ENCODE assay signal across 8 cellular contexts in the genomic region with DNA sequence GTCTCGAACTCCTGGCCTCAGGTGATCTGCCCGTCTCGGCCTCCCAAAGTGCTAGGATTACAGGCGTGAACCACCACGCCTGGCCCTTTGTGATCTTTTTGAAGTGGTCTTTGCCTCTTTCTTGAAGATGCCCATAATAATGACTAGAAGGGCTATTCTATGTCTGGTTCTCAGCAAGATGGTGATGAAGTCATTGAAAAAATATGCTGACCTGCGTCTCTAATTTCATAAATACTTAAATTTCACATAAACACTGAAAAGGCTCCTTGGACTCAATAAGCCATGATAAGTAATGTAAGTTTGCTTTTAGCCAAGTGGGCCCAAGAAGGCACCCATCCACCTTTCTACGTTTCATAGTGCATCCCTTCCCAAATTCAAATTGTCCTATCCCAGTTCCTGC. TPM values are rescaled to one million over a fixed set of nuclear protein-coding genes. Genes with fewer than 3 reads are reported as not detected.
DNase-seq lines count a peak whose midpoint lies in the region; ATAC-seq, FAIRE-seq and TF ChIP-seq lines count a peak whose summit lies in the region.

No MANE protein-coding gene starts in this region.

- H3K4me2 ChIP-seq in DOHH2 (ENCODE audit: low read length) (peak overlapping the region; percentile 99), PC-3 (ENCODE audit: low read length) (peak overlapping the region; percentile 75)

- no peaks in the 10 kb centered on the region for H3K27me3 ChIP-seq in DOHH2 (ENCODE audit: control insufficient read depth, low read length)
- no peaks in the 10 kb centered on the region for H3K27me3 ChIP-seq in PC-3 (ENCODE audit: low read length)
- H3K27me3 ChIP-seq in endodermal cell (ENCODE audit: control insufficient read depth, insufficient read depth, low read length, poor library complexity, severe bottlenecking), result no peaks in the 10 kb centered on the region

- H3K4me1 Mint-ChIP-seq in endodermal cell (peaks cover 32% of the 10 kb centered on the region), osteocyte (ENCODE audit: unreplicated experiment) (peaks cover 34% of the 10 kb centered on the region)

- H3F3A ChIP-seq in DOHH2 (ENCODE audit: control insufficient read depth, insufficient read depth) (0 out of 2 replicates have a peak, but pooled peaks cover 3% of the 10 kb centered on the region), PC-3 (ENCODE audit: low read length, unreplicated experiment) (no peaks in the 10 kb centered on the region)

- CTCF ChIA-PET in PC-3 (lab: Charles Lee), result no interaction called here

- DNase-seq in PC-3 (peak; percentile 11), endodermal cell (no peak), osteocyte (ENCODE audit: extremely low spot score, unreplicated experiment) (no peak), DMS79 treated with DMSO at 0.1 percent for 48 hours (lab: John Stamatoyannopoulos, UW) (no peak), erythroblast (lab: John Stamatoyannopoulos, UW) (no peak), H54 (ENCODE audit: insufficient read length, low spot score) (no peak)
- no peak for DNase-seq in activated CD4-positive, CD25-positive, alpha-beta regulatory T cell (lab: John Stamatoyannopoulos, UW)

- no peaks in the 10 kb centered on the region for H3K36me3 Mint-ChIP-seq in endodermal cell (ENCODE audit: low read depth)
- no peaks in the 10 kb centered on the region for H3K36me3 Mint-ChIP-seq in osteocyte (ENCODE audit: unreplicated experiment)

- intact Hi-C loops in PC-3 (cut with micrococcal nuclease), result no loop called here

- ATAC-seq in PC-3, result no peak

- H3K79me2 ChIP-seq in DOHH2 (ENCODE audit: control insufficient read depth, low read length) (peaks cover 42% of the 10 kb centered on the region), PC-3 (ENCODE audit: low read length) (peaks cover 37% of the 10 kb centered on the region)

- TF ChIP-seq POLR2A in erythroblast (IDR thresholded peaks at IDR 0.05; ENCODE audit: low read length) (no peak), H54 (IDR thresholded peaks at IDR 0.05; ENCODE audit: low read depth, low read length) (no peak)

- H3K27ac ChIP-seq in DOHH2 (ENCODE audit: low read depth, low read length), result no peak overlapping the region
- no peak overlapping the region for H3K27ac ChIP-seq in PC-3 (ENCODE audit: low read length)
- H3K27ac ChIP-seq in endodermal cell (ENCODE audit: low read depth, low read length), result no peak overlapping the region

- H3K36me3 ChIP-seq in DOHH2 (ENCODE audit: control insufficient read depth, low read length) (no peaks in the 10 kb centered on the region; the same call in 1 of the 2 replicates), PC-3 (ENCODE audit: low read depth, low read length) (no peaks in the 10 kb centered on the region), endodermal cell (ENCODE audit: control insufficient read depth, insufficient read depth, low read length) (no peaks in the 10 kb centered on the region)

- H4K20me1 ChIP-seq in DOHH2 (ENCODE audit: control insufficient read depth, insufficient read depth, low read depth, low read length) (peaks cover 10% of the 10 kb centered on the region; the same call in 1 of the 2 replicates), PC-3 (ENCODE audit: low read length) (peaks cover 27% of the 10 kb centered on the region)

- BruUV-seq in PC-3 (replicated peaks; lab: Mats Ljungman, UMichigan), result no TSS peak

- 96 to 98% methylated on average over 6 to 7 of the region's 7 CpGs for WGBS in endodermal cell (ENCODE audit: insufficient coverage in 1 of 2, insufficient read length in 1 of 2), 2 experiments

- H3K27me3 Mint-ChIP-seq in endodermal cell (ENCODE audit: insufficient read depth), result peaks cover 2% of the 10 kb centered on the region
- no peaks in the 10 kb centered on the region for H3K27me3 Mint-ChIP-seq in osteocyte (ENCODE audit: unreplicated experiment)

- H3K9me2 ChIP-seq in DOHH2 (replicated peaks; ENCODE audit: control insufficient read depth, low read length), result no peaks in the 10 kb centered on the region
- no peaks in the 10 kb centered on the region for H3K9me2 ChIP-seq in PC-3 (replicated peaks; ENCODE audit: low read length)

- FAIRE-seq in H54 (lab: Jason Lieb, UNC), result no peak

- H3K9me3 ChIP-seq in DOHH2 (ENCODE audit: control insufficient read depth, insufficient read depth, low read length) (no peaks in the 10 kb centered on the region), PC-3 (ENCODE audit: low read length) (no peaks in the 10 kb centered on the region), endodermal cell (ENCODE audit: control insufficient read depth, low read length) (no peaks in the 10 kb centered on the region)

- H3K9me3 Mint-ChIP-seq in endodermal cell (peaks cover 1% of the 10 kb centered on the region), osteocyte (ENCODE audit: unreplicated experiment) (no peaks in the 10 kb centered on the region)

- 0 out of 2 replicates have a peak overlapping the region, but pooled peaks have one; percentile 63 for H2AFZ ChIP-seq in PC-3 (ENCODE audit: low read length)

- peak overlapping the region; percentile 85 for H3K27ac Mint-ChIP-seq in endodermal cell
- H3K27ac Mint-ChIP-seq in osteocyte (ENCODE audit: unreplicated experiment), result peak overlapping the region; percentile 99

- peaks cover 35% of the 10 kb centered on the region for H3K4me1 ChIP-seq in DOHH2 (ENCODE audit: control insufficient read depth, low read length)
- H3K4me1 ChIP-seq in PC-3 (ENCODE audit: insufficient read depth, low read length), result peaks cover 33% of the 10 kb centered on the region
- no peaks in the 10 kb centered on the region for H3K4me1 ChIP-seq in endodermal cell (ENCODE audit: control insufficient read depth, insufficient read depth, low read length)

- H3K9ac ChIP-seq in PC-3 (ENCODE audit: low read length) (no peak overlapping the region), endodermal cell (ENCODE audit: extremely low read depth, low read length, poor library complexity, severe bottlenecking) (no peak overlapping the region)

- POLR2A ChIA-PET in PC-3 (lab: Charles Lee; ENCODE audit: unreplicated experiment), result no interaction called here

- no peak for TF ChIP-seq CTCF in DOHH2 (IDR thresholded peaks at IDR 0.05; ENCODE audit: low read depth, low read length, poor library complexity, severe bottlenecking)
- no peak for TF ChIP-seq CTCF in PC-3 (conservative IDR thresholded peaks at IDR 0.05; ENCODE audit: low read depth, low read length)
- no peak for TF ChIP-seq CTCF in endodermal cell (conservative IDR thresholded peaks at IDR 0.05)
- TF ChIP-seq CTCF in osteocyte (IDR thresholded peaks at IDR 0.05), result no peak

- H3K4me3 ChIP-seq in DOHH2 (ENCODE audit: low read length) (peak overlapping the region; percentile 90), PC-3 (ENCODE audit: low read length) (peak overlapping the region; percentile 70; the same call in 1 of the 2 replicates), endodermal cell (ENCODE audit: low read length) (peak overlapping the region; percentile 82)

- H3K4me3 Mint-ChIP-seq in endodermal cell, result peak overlapping the region; percentile 95
- H3K4me3 Mint-ChIP-seq in osteocyte (ENCODE audit: unreplicated experiment), result peak overlapping the region; percentile 96

RNA-seq across cellular contexts. Expression of a gene that starts 0.8 kb away (rescaled TPM):
- total RNA-seq in PC-3 (2014; rRNA removed) (21.9 and 22.5 TPM in 2 replicates), endodermal cell (10 to 100 TPM; 80.2 to 81.6 TPM), osteocyte (44.3 and 46.1 TPM in 2 replicates)
- 81.4 TPM for polyA plus RNA-seq in endodermal cell (2013, experiment 1 of 2)
- polyA plus RNA-seq in endodermal cell (2013, experiment 2 of 2), result 81.6 TPM

RNA-seq across cellular contexts. Expression of a gene that starts 46.7 kb away (rescaled TPM):
- total RNA-seq in PC-3 (2014; rRNA removed), result 24.1 and 32.4 TPM in 2 replicates
- total RNA-seq in endodermal cell, result 10 to 100 TPM; 25.6 to 26.5 TPM
- polyA plus RNA-seq in endodermal cell (2013, experiment 1 of 2), result 27.2 TPM
- 31.1 TPM for polyA plus RNA-seq in endodermal cell (2013, experiment 2 of 2)
- 17.9 and 19.4 TPM in 2 replicates for total RNA-seq in osteocyte
